In genomic region chrX:39705299-39705698, GRCh38 we compare ENCODE assay signal across 8 cellular contexts.
DNase-seq lines count a peak whose midpoint lies in the region; ATAC-seq, FAIRE-seq and TF ChIP-seq lines count a peak whose summit lies in the region.

No MANE protein-coding gene starts in this region.

- intact Hi-C loops in natural killer cell (cut with micrococcal nuclease): no loop called here

- no peak for FAIRE-seq in GM12892 (lab: Jason Lieb, UNC)

- no peak for ATAC-seq in natural killer cell
- no peak for ATAC-seq in GM19467 (IDR thresholded peaks at IDR 0.05; ENCODE audit: unreplicated experiment)

- H3K27me3 Mint-ChIP-seq in natural killer cell (ENCODE audit: low read depth in 2 of 2): peaks cover 4 to 31% of the 10 kb centered on the region in 2 donors

- H3K9me3 Mint-ChIP-seq in natural killer cell: no peaks in the 10 kb centered on the region

- no peak overlapping the region for H3K4me3 ChIP-seq in fibroblast of the aortic adventitia (ENCODE audit: low read depth, low read length)

- peak; percentile 80 for TF ChIP-seq CTCF in fibroblast of the aortic adventitia (IDR thresholded peaks at IDR 0.05; ENCODE audit: insufficient read depth, low read length)
- no peak for TF ChIP-seq CTCF in natural killer cell (IDR thresholded peaks at IDR 0.05)

- H3K27ac Mint-ChIP-seq in natural killer cell: no peak overlapping the region

- TF ChIP-seq POLR2A in GM12892 (IDR thresholded peaks at IDR 0.05; ENCODE audit: low read depth, low read length): no peak

- H3K4me1 Mint-ChIP-seq in natural killer cell: no peaks in the 10 kb centered on the region

- peak; percentile 37 for DNase-seq in NCI-H82 (lab: John Stamatoyannopoulos, UW)
- no peak for DNase-seq in NCI-H82 treated with DMSO at 0.1 percent for 48 hours (lab: John Stamatoyannopoulos, UW; ENCODE audit: unreplicated experiment)
- peak; percentile 83 for DNase-seq in RKO (ENCODE audit: low spot score)
- DNase-seq in fibroblast of the aortic adventitia (ENCODE audit: low read depth): peak; percentile 91
- DNase-seq in pulmonary artery endothelial cell (ENCODE audit: low read depth, low spot score): peak; percentile 78
- no peak for DNase-seq in natural killer cell
- DNase-seq in GM12892 (ENCODE audit: insufficient read length): no peak

- no peak overlapping the region for H3K4me3 Mint-ChIP-seq in natural killer cell

- no peaks in the 10 kb centered on the region for H3K36me3 Mint-ChIP-seq in natural killer cell

Comparison
In these comparisons a context has a peak if more than half of its experiments do, and no peak if none do; other contexts are left out.
1. DNase-seq: peak in NCI-H82 (single experiment), RKO (single experiment), fibroblast of the aortic adventitia (single experiment) and pulmonary artery endothelial cell (single experiment); none in NCI-H82 treated with DMSO at 0.1 percent for 48 hours (single experiment), natural killer cell (single experiment) and GM12892 (single experiment).